In the genomic region with DNA sequence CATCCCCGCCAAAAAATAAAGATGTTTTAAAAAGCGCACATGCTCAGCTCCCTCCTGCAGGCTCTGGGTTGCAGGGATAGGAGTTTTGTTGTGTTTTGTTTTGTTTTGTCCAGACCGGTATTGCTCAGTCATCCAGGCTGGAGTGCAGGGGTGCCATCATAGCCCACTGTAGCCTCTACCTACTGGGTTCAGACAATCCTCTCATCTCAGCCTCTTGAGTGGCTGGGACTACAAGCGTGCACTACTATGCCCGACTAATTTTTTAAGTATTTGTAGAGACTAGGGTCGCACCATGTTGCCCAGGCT, we compare ENCODE assay signal across 8 cellular contexts. TPM values are rescaled to one million over a fixed set of nuclear protein-coding genes. Genes with fewer than 3 reads are reported as not detected.
DNase-seq lines count a peak whose midpoint lies in the region; ATAC-seq and TF ChIP-seq lines count a peak whose summit lies in the region.

No MANE protein-coding gene starts in this region.

- intact Hi-C loops in psoas muscle (cut with DNase I) = no loop called here

- H3K4me1 ChIP-seq in OCI-LY3 (ENCODE audit: low read length) (peaks cover 22% of the 10 kb centered on the region), psoas muscle (peaks cover 6% of the 10 kb centered on the region)

- H2AFZ ChIP-seq in OCI-LY3 (ENCODE audit: low read depth, low read length) = peak overlapping the region; percentile 79

- peak overlapping the region; percentile 82 for H3K4me2 ChIP-seq in OCI-LY3 (ENCODE audit: low read length)

- H3K4me3 ChIP-seq in OCI-LY3 (ENCODE audit: low read length) (peak overlapping the region; percentile 90), epithelial cell of proximal tubule (ENCODE audit: low read depth, low read length) (peak overlapping the region; percentile 99), psoas muscle (peak overlapping the region; percentile 82)

- H3K79me2 ChIP-seq in OCI-LY3 (ENCODE audit: low read length) = peaks cover 9% of the 10 kb centered on the region

- peak overlapping the region; percentile 88 for H3K9ac ChIP-seq in OCI-LY3 (ENCODE audit: low read length)

- peaks cover 5% of the 10 kb centered on the region; the same call in 1 of the 2 replicates for H3K27me3 ChIP-seq in OCI-LY3 (ENCODE audit: low read depth, low read length)
- H3K27me3 ChIP-seq in psoas muscle (ENCODE audit: insufficient read depth in 3 of 3, low read length in 2 of 3) = peaks cover 0 to 4% (median 0%) of the 10 kb centered on the region in 3 donors

- no peak for DNase-seq in epithelial cell of proximal tubule (ENCODE audit: low read depth)
- no peak for DNase-seq in psoas muscle
- DNase-seq in NCI-H146 treated with DMSO at 0.1 percent for 48 hours (lab: John Stamatoyannopoulos, UW; ENCODE audit: unreplicated experiment) = no peak
- DNase-seq in foreskin melanocyte = no peak
- DNase-seq in GF-D8 (lab: John Stamatoyannopoulos, UW) = no peak

- H3K27ac ChIP-seq in OCI-LY3 (ENCODE audit: low read length) (no peak overlapping the region), psoas muscle (no peak overlapping the region)

- TF ChIP-seq CTCF in OCI-LY3 (IDR thresholded peaks at IDR 0.05; ENCODE audit: low read depth, low read length) (no peak), epithelial cell of proximal tubule (conservative IDR thresholded peaks at IDR 0.05; ENCODE audit: low read depth, low read length) (no peak), psoas muscle (IDR thresholded peaks at IDR 0.05) (no peak)

- H3K36me3 ChIP-seq in OCI-LY3 (replicated peaks; ENCODE audit: low read depth, low read length) (no peaks in the 10 kb centered on the region), psoas muscle (ENCODE audit: insufficient read depth in 1 of 2, low read depth in 1 of 2) (no peaks in the 10 kb centered on the region)

- no peaks in the 10 kb centered on the region for H4K20me1 ChIP-seq in OCI-LY3 (ENCODE audit: insufficient read depth, low read length)

- 21 to 24% (median 23%) methylated on average over 6 of the region's 6 CpGs for WGBS in psoas muscle, 3 donors

- ATAC-seq in GM18907 (IDR thresholded peaks at IDR 0.05; ENCODE audit: unreplicated experiment) = peak; percentile 1
- no peak for ATAC-seq in psoas muscle
- ATAC-seq in HG02642 (IDR thresholded peaks at IDR 0.05; ENCODE audit: poor library complexity, unreplicated experiment) = no peak

- no peaks in the 10 kb centered on the region for H3K9me3 ChIP-seq in OCI-LY3 (ENCODE audit: insufficient read depth, low read length)
- no peaks in the 10 kb centered on the region for H3K9me3 ChIP-seq in psoas muscle

RNA-seq across cellular contexts. Expression of a gene that starts 0.7 kb away (rescaled TPM):
- 11.9 and 29.6 TPM in 2 replicates for total RNA-seq in epithelial cell of proximal tubule
- total RNA-seq in psoas muscle = 1 to 10 TPM; 3.7 to 6.6 (median 5.5) TPM
- 1 to 10 TPM; 3.1 to 5.8 (median 3.8) TPM for polyA plus RNA-seq in psoas muscle
